In genomic region chr17:49496183-49496865, GRCh38 we compare ENCODE assay signal across 8 cellular contexts. TPM values are rescaled to one million over a fixed set of nuclear protein-coding genes. Genes with fewer than 3 reads are reported as not detected.
DNase-seq lines count a peak whose midpoint lies in the region; ATAC-seq and TF ChIP-seq lines count a peak whose summit lies in the region.

No MANE protein-coding gene starts in this region.

- no peak overlapping the region for H3K4me3 ChIP-seq in GM12875 (ENCODE audit: low read depth, low read length)
- H3K4me3 ChIP-seq in NB4 (ENCODE audit: low read depth, low read length): no peak overlapping the region

- TF ChIP-seq CTCF in GM12875 (IDR thresholded peaks at IDR 0.05; ENCODE audit: borderline replicate concordance, insufficient read depth, low read depth, low read length) (peak; percentile 93), NB4 (IDR thresholded peaks at IDR 0.05; ENCODE audit: low read depth, low read length) (peak; percentile 44)

- peaks cover 51% of the 10 kb centered on the region for H3K27me3 Mint-ChIP-seq in activated CD4-positive, alpha-beta T cell treated with anti-CD3 and anti-CD28 coated beads for 36 hours

- no peak overlapping the region for H3K27ac Mint-ChIP-seq in activated CD4-positive, alpha-beta T cell treated with anti-CD3 and anti-CD28 coated beads for 36 hours

- TF ChIP-seq POLR2A in NB4 (IDR thresholded peaks at IDR 0.05; ENCODE audit: extremely low read depth, insufficient read length): no peak

- peaks cover 16% of the 10 kb centered on the region for H3K4me1 Mint-ChIP-seq in activated CD4-positive, alpha-beta T cell treated with anti-CD3 and anti-CD28 coated beads for 36 hours

- ATAC-seq in activated CD4-positive, alpha-beta T cell treated with anti-CD3 and anti-CD28 coated beads for 36 hours: peak; percentile 85
- ATAC-seq in HG03025 (IDR thresholded peaks at IDR 0.05; ENCODE audit: low FRiP score, unreplicated experiment): no peak

- POLR2A ChIA-PET in activated CD4-positive, alpha-beta T cell treated with anti-CD3 and anti-CD28 coated beads for 36 hours (lab: Charles Lee): no interaction called here

- H3K9me3 Mint-ChIP-seq in activated CD4-positive, alpha-beta T cell treated with anti-CD3 and anti-CD28 coated beads for 36 hours (ENCODE audit: low read depth): no peaks in the 10 kb centered on the region

- H3K4me3 Mint-ChIP-seq in activated CD4-positive, alpha-beta T cell treated with anti-CD3 and anti-CD28 coated beads for 36 hours: peak overlapping the region; percentile 63

- H3K36me3 Mint-ChIP-seq in activated CD4-positive, alpha-beta T cell treated with anti-CD3 and anti-CD28 coated beads for 36 hours (ENCODE audit: low read depth): no peaks in the 10 kb centered on the region

- intact Hi-C loops in activated CD4-positive, alpha-beta T cell treated with anti-CD3 and anti-CD28 coated beads for 36 hours (cut with DNase I, micrococcal nuclease): loop anchor here (1.0 to 10.0 kb wide), 6 partner anchors 59 to 772 kb away; partner anchors contain the start of genes DLX4 (in 1 of the 2), HOXB13 (in 1 of the 2), PRAC1 (in 1 of the 2) and PRAC2 (in 1 of the 2)

- DNase-seq in NB4 (ENCODE audit: low read depth) (peak; percentile 68), cerebellar cortex (ENCODE audit: low spot score) (peak; percentile 59), kidney tubule cell (ENCODE audit: low spot score) (peak; percentile 40), NCI-H1048 (lab: John Stamatoyannopoulos, UW) (no peak)
- peak; percentile 92 for DNase-seq in activated CD4-positive, alpha-beta T cell treated with anti-CD3 and anti-CD28 coated beads for 36 hours
- DNase-seq in stimulated activated CD4-positive, alpha-beta T cell treated with anti-CD3 and anti-CD28 coated beads, Interleukin-1b, Interleukin-23, amount 100 ng/mL, for 1 hour (ENCODE audit: low read depth in 2 of 2): peak; percentile 49 to 85

- CTCF ChIA-PET in activated CD4-positive, alpha-beta T cell treated with anti-CD3 and anti-CD28 coated beads for 36 hours (lab: Charles Lee): interaction anchor here (0.6 to 4.7 kb wide), 14 partner anchors 8 to 200 kb away, joined by 3 to 46 read pairs (median 3); no protein-coding TSS in a partner anchor

RNA-seq across cellular contexts. Expression of gene NGFR, which starts 1.2 kb away (rescaled TPM):
- total RNA-seq in activated CD4-positive, alpha-beta T cell treated with anti-CD3 and anti-CD28 coated beads for 36 hours: under 1 TPM; 0.21 to 0.46 TPM
